Comparison of ENCODE assay signal across 1 cellular context in the genomic region with DNA sequence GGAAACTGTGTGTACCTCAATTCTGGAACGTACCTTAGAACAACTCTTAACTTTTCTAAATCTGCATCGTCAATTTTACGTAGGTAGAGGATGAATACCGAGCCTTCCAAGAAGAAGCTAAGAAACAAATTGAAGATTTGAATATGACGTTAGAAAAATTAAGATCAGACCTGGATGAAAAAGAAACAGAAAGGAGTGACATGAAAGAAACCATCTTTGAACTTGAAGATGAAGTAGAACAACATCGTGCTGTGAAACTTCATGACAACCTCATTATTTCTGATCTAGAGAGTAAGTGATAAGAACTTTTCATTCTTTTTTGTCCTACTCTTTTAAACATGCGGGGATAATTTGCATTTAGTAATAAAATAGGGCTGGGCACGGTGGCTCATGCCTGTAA.
TF ChIP-seq lines count a peak whose summit lies in the region.

No MANE protein-coding gene starts in this region.

TF ChIP-seq in HepG2, 621 proteins besides CTCF, POLR2A, EP300 and RAD21:
- TF ChIP-seq, protein P1, sequence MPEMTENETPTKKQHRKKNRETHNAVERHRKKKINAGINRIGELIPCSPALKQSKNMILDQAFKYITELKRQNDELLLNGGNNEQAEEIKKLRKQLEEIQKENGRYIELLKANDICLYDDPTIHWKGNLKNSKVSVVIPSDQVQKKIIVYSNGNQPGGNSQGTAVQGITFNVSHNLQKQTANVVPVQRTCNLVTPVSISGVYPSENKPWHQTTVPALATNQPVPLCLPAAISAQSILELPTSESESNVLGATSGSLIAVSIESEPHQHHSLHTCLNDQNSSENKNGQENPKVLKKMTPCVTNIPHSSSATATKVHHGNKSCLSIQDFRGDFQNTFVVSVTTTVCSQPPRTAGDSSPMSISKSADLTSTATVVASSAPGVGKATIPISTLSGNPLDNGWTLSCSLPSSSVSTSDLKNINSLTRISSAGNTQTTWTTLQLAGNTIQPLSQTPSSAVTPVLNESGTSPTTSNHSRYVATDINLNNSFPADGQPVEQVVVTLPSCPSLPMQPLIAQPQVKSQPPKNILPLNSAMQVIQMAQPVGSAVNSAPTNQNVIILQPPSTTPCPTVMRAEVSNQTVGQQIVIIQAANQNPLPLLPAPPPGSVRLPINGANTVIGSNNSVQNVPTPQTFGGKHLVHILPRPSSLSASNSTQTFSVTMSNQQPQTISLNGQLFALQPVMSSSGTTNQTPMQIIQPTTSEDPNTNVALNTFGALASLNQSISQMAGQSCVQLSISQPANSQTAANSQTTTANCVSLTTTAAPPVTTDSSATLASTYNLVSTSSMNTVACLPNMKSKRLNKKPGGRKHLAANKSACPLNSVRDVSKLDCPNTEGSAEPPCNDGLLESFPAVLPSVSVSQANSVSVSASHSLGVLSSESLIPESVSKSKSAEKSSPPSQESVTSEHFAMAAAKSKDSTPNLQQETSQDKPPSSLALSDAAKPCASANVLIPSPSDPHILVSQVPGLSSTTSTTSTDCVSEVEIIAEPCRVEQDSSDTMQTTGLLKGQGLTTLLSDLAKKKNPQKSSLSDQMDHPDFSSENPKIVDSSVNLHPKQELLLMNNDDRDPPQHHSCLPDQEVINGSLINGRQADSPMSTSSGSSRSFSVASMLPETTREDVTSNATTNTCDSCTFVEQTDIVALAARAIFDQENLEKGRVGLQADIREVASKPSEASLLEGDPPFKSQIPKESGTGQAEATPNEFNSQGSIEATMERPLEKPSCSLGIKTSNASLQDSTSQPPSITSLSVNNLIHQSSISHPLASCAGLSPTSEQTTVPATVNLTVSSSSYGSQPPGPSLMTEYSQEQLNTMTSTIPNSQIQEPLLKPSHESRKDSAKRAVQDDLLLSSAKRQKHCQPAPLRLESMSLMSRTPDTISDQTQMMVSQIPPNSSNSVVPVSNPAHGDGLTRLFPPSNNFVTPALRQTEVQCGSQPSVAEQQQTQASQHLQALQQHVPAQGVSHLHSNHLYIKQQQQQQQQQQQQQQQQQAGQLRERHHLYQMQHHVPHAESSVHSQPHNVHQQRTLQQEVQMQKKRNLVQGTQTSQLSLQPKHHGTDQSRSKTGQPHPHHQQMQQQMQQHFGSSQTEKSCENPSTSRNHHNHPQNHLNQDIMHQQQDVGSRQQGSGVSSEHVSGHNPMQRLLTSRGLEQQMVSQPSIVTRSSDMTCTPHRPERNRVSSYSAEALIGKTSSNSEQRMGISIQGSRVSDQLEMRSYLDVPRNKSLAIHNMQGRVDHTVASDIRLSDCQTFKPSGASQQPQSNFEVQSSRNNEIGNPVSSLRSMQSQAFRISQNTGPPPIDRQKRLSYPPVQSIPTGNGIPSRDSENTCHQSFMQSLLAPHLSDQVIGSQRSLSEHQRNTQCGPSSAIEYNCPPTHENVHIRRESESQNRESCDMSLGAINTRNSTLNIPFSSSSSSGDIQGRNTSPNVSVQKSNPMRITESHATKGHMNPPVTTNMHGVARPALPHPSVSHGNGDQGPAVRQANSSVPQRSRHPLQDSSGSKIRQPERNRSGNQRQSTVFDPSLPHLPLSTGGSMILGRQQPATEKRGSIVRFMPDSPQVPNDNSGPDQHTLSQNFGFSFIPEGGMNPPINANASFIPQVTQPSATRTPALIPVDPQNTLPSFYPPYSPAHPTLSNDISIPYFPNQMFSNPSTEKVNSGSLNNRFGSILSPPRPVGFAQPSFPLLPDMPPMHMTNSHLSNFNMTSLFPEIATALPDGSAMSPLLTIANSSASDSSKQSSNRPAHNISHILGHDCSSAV (CRISPR knock-in tag; IDR thresholded peaks at IDR 0.05; ENCODE audit: borderline replicate concordance): no peak
- TF ChIP-seq, protein P2, sequence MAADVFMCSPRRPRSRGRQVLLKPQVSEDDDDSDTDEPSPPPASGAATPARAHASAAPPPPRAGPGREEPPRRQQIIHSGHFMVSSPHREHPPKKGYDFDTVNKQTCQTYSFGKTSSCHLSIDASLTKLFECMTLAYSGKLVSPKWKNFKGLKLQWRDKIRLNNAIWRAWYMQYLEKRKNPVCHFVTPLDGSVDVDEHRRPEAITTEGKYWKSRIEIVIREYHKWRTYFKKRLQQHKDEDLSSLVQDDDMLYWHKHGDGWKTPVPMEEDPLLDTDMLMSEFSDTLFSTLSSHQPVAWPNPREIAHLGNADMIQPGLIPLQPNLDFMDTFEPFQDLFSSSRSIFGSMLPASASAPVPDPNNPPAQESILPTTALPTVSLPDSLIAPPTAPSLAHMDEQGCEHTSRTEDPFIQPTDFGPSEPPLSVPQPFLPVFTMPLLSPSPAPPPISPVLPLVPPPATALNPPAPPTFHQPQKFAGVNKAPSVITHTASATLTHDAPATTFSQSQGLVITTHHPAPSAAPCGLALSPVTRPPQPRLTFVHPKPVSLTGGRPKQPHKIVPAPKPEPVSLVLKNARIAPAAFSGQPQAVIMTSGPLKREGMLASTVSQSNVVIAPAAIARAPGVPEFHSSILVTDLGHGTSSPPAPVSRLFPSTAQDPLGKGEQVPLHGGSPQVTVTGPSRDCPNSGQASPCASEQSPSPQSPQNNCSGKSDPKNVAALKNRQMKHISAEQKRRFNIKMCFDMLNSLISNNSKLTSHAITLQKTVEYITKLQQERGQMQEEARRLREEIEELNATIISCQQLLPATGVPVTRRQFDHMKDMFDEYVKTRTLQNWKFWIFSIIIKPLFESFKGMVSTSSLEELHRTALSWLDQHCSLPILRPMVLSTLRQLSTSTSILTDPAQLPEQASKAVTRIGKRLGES (CRISPR knock-in tag; IDR thresholded peaks at IDR 0.05; ENCODE audit: borderline replicate concordance): no peak
- TF ChIP-seq ZNF766 (CRISPR knock-in tag; IDR thresholded peaks at IDR 0.05; ENCODE audit: borderline replicate concordance) (no peak), ZBTB21 (CRISPR knock-in tag; IDR thresholded peaks at IDR 0.05) (no peak), ZNF124 (CRISPR knock-in tag; IDR thresholded peaks at IDR 0.05) (no peak), U2AF1 (optimal IDR thresholded peaks at IDR 0.05; ENCODE audit: low read depth, low read length) (no peak), THYN1 (CRISPR knock-in tag; IDR thresholded peaks at IDR 0.05; ENCODE audit: borderline replicate concordance, low read depth) (no peak), DMAP1 (CRISPR knock-in tag; IDR thresholded peaks at IDR 0.05) (no peak)
- TF ChIP-seq, protein P3, sequence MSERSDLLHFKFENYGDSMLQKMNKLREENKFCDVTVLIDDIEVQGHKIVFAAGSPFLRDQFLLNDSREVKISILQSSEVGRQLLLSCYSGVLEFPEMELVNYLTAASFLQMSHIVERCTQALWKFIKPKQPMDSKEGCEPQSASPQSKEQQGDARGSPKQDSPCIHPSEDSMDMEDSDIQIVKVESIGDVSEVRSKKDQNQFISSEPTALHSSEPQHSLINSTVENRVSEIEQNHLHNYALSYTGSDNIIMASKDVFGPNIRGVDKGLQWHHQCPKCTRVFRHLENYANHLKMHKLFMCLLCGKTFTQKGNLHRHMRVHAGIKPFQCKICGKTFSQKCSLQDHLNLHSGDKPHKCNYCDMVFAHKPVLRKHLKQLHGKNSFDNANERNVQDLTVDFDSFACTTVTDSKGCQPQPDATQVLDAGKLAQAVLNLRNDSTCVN (CRISPR knock-in tag; IDR thresholded peaks at IDR 0.05; ENCODE audit: borderline replicate concordance): no peak
